Comparison of ENCODE assay signal across 25 cellular contexts in genomic region chr7:158120313-158120712, GRCh38.
"Had no signal": no experiment of that assay in that cellular context is flagged by ENCODE, and none has a peak within 500 bp of the region (broad histone marks: within the 10 kb centered on the region; RNA-seq: fewer than 3 reads in every experiment).

No MANE protein-coding gene starts in this region.

- H3K4me1 ChIP-seq: SJSA1 had no signal

- DNase-seq: activated CD4-positive, alpha-beta T cell treated with anti-CD3 and anti-CD28 coated beads for 48 hours; activated CD4-positive, alpha-beta T cell treated with anti-CD3 and anti-CD28 coated beads, Interleukin-2, amount 50 U/mL, for 4 hours; activated CD4-positive, CD25-positive, alpha-beta regulatory T cell treated with anti-CD3 and anti-CD28 coated beads, Interleukin-2, amount 50 U/mL, for 72 hours; activated CD8-positive, alpha-beta memory T cell treated with anti-CD3 and anti-CD28 coated beads, Interleukin-2, amount 50 U/mL, for 48 hours; activated CD8-positive, alpha-beta T cell treated with anti-CD3 and anti-CD28 coated beads, Interleukin-2, amount 10 ng/mL, durations not matched to agents 7 days and 5 days; activated gamma-delta T cell; activated naive CD4-positive, alpha-beta T cell treated with anti-CD3 and anti-CD28 coated beads for 36 hours; activated T-cell treated with anti-CD3 and anti-CD28 coated beads, Interleukin-2, amount 50 U/mL, for 24 hours; amygdala; Karpas-422; MM.1S; NCI-H1105; NCI-H1436; NCI-H1694 treated with DMSO at 0.1 percent for 48 hours; NCI-H2029 treated with DMSO at 0.1 percent for 48 hours; NCI-H345; NCI-H510A; NCI-H526 treated with DMSO at 0.1 percent for 48 hours; NCI-H82; SHP77; SW 1271 had no signal

- ATAC-seq: activated CD8-positive, alpha-beta T cell treated with anti-CD3 and anti-CD28 coated beads, Interleukin-2, amount 10 ng/mL, durations not matched to agents 7 days and 5 days; K562; SK-N-SH treated with all-trans-retinoic acid at 6 μM for 48 hours; WTC11 had no signal

- H3K27me3 ChIP-seq: SJSA1 had no signal

- H3K4me3 ChIP-seq: K562, SJSA1 had no signal

- H3K36me3 ChIP-seq: SJSA1 had no signal

- H3K27ac ChIP-seq: SJSA1 had no signal
